ENCODE assay signal across 21 cellular contexts in the genomic region with DNA sequence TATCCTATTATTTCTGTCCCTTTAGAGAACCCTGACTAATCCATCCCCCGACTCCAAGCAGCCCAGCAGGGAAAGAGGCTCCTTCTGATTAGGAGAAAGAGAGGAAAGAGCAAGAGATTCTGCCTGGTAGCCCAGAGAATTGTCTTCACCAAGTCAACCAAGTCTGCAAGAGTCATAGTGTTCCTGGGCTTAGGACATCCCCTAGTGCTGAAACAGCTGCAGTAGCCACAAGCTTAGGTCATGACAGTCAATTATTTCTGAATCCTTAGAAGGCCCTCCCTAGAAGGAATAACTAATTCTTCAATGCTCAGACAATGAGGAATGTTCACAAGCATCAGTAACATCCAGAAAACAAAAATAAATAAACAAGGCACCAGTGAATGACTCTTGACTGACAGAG.
DNase-seq lines count a peak whose midpoint lies in the region; ATAC-seq and TF ChIP-seq lines count a peak whose summit lies in the region.
"Had no signal": no experiment of that assay in that cellular context is flagged by ENCODE, and none has a peak within 500 bp of the region (broad histone marks: within the 10 kb centered on the region; RNA-seq: fewer than 3 reads in every experiment).

No MANE protein-coding gene starts in this region.

- no peak for TF ChIP-seq POLR2A in gastroesophageal sphincter (IDR thresholded peaks at IDR 0.05)

- WGBS in gastroesophageal sphincter (ENCODE audit: low coverage in 1 of 2), 2 donors = no CpG with 5 or more reads among the region's 1 CpG

- peak; percentile 7 for DNase-seq in AG20443 (ENCODE audit: low spot score)
- DNase-seq in HFF-Myc (ENCODE audit: extremely low read depth, low read depth) = peak; percentile 6
- DNase-seq in cardiac fibroblast (ENCODE audit: low read depth in 2 of 2) = peak in 1 of 2 donors; percentile 25
- peak; percentile 27 for DNase-seq in iPS-NIHi7 (ENCODE audit: extremely low spot score)
- DNase-seq in NCI-H345 (lab: John Stamatoyannopoulos, UW) = no peak
- DNase-seq: activated CD4-positive, alpha-beta T cell treated with anti-CD3 and anti-CD28 coated beads for 4 hours; cortex of kidney; DMS79 treated with DMSO at 0.1 percent for 48 hours; left colon; natural killer cell; NCI-H1105; NCI-H526 treated with DMSO at 0.1 percent for 48 hours; OCI-M1; SHP77; stimulated activated CD4-positive, alpha-beta T cell treated with anti-CD3 and anti-CD28 coated beads, Interleukin-2, amount 100 ng/mL, for 24 hours; stimulated activated naive CD4-positive, alpha-beta T cell; tibial artery had no signal

- H3K27ac ChIP-seq in gastroesophageal sphincter = no peak overlapping the region
- H3K27ac ChIP-seq: tibial artery had no signal

- ATAC-seq in esophagus mucosa (no peak), GM21526 (IDR thresholded peaks at IDR 0.05; ENCODE audit: low FRiP score, unreplicated experiment) (no peak), gastroesophageal sphincter (no peak)
- ATAC-seq: activated naive CD4-positive, alpha-beta T cell treated with anti-CD3 and anti-CD28 coated beads, Interleukin-2, amount 50 U/mL, for 72 hours; left colon; natural killer cell had no signal

- no peaks in the 10 kb centered on the region for H3K4me1 ChIP-seq in gastroesophageal sphincter
- H3K4me1 ChIP-seq: tibial artery had no signal

- no peak for TF ChIP-seq EP300 in gastroesophageal sphincter (IDR thresholded peaks at IDR 0.05)

- H3K9me3 ChIP-seq in gastroesophageal sphincter = no peaks in the 10 kb centered on the region

- H3K4me3 ChIP-seq in HFF-Myc (replicated peaks; ENCODE audit: low read depth, low read length) (no peak overlapping the region), cardiac fibroblast (replicated peaks in 1 of 2; ENCODE audit: low read depth in 2 of 2, low read length in 2 of 2) (no peak overlapping the region), gastroesophageal sphincter (no peak overlapping the region)
- H3K4me3 ChIP-seq: tibial artery had no signal

- no peaks in the 10 kb centered on the region for H3K27me3 ChIP-seq in gastroesophageal sphincter
- H3K27me3 ChIP-seq: tibial artery had no signal

- no peaks in the 10 kb centered on the region for H3K36me3 ChIP-seq in gastroesophageal sphincter
- H3K36me3 ChIP-seq: tibial artery had no signal

- TF ChIP-seq CTCF in HFF-Myc (IDR thresholded peaks at IDR 0.05; ENCODE audit: low read depth, low read length, missing control alignments) (peak; percentile 29), cardiac fibroblast (IDR thresholded peaks at IDR 0.05; ENCODE audit: low read depth, low read length) (peak; percentile 10), gastroesophageal sphincter (IDR thresholded peaks at IDR 0.05) (no peak)

Comparison
In these comparisons a context has a peak if more than half of its experiments do, and no peak if none do; other contexts are left out.
1. CTCF ChIP-seq: peak in HFF-Myc (single experiment) and cardiac fibroblast (single experiment); none in gastroesophageal sphincter (0 of 4).